ENCODE assay signal across 9 cellular contexts in genomic region chr11:57751676-57752253, GRCh38. TPM values are rescaled to one million over a fixed set of nuclear protein-coding genes. Genes with fewer than 3 reads are reported as not detected.
DNase-seq lines count a peak whose midpoint lies in the region; ATAC-seq and TF ChIP-seq lines count a peak whose summit lies in the region.
"Had no signal": no experiment of that assay in that cellular context is flagged by ENCODE, and none has a peak within 500 bp of the region (broad histone marks: within the 10 kb centered on the region; RNA-seq: fewer than 3 reads in every experiment).

BTBD18 (minus strand) TSS chr11:57751819; CDS start chr11:57751188, 631 bp downstream.

- in situ Hi-C loops in KBM-7 (cut with MboI; ENCODE audit: low pct_unique_long_range_greater_than_20kb, low sequenced_read_pairs), result no loop called here

- no peaks in the 10 kb centered on the region for H3K4me1 ChIP-seq in cardiac muscle cell (ENCODE audit: low read depth)
- H3K4me1 ChIP-seq in spleen, result peaks cover 0 to 9% (median 3%) of the 10 kb centered on the region in 6 donors

- WGBS in spleen, 5 donors, result 60 to 72% (median 68%) methylated on average over 10 of the region's 10 CpGs

- peak; percentile 45 for DNase-seq in GM03348 (ENCODE audit: low spot score)
- DNase-seq in KBM-7, result peak; percentile 35
- peak; percentile 29 for DNase-seq in WERI-Rb-1
- peak; percentile 70 to 76 for DNase-seq in cardiac muscle cell (ENCODE audit: low read depth in 1 of 2, low spot score in 1 of 2)
- no peak for DNase-seq in spleen
- no peak for DNase-seq in NCI-H2081 treated with DMSO at 0.1 percent for 48 hours (lab: John Stamatoyannopoulos, UW)

- H3K4me3 ChIP-seq in WERI-Rb-1 (ENCODE audit: low read depth, low read length) (no peak within 1 kb of the TSS), cardiac muscle cell (no peak within 1 kb of the TSS), spleen (no peak within 1 kb of the TSS)

- peak; percentile 37; the same call in 1 of the 2 replicates for TF ChIP-seq CTCF in WERI-Rb-1 (IDR thresholded peaks at IDR 0.05; ENCODE audit: low read depth, low read length)
- peak; percentile 61 for TF ChIP-seq CTCF in cardiac muscle cell (IDR thresholded peaks at IDR 0.05; ENCODE audit: low read depth, low read length)
- TF ChIP-seq CTCF in spleen (IDR thresholded peaks at IDR 0.05 in 8 of 11, conservative IDR thresholded peaks at IDR 0.05 in 3 of 11), result peak in 10 of 11 experiments; percentile 6 to 69 (median 48)

- intact Hi-C loops in spleen (cut with DNase I; ENCODE audit: low total_unique reads), result no loop called here

- H3K27me3 ChIP-seq in WERI-Rb-1 (ENCODE audit: insufficient read depth, low read depth, severe bottlenecking) (no peaks in the 10 kb centered on the region), cardiac muscle cell (no peaks in the 10 kb centered on the region), spleen (replicated peaks in 1 of 7) (no peaks in the 10 kb centered on the region)

- no peak for ATAC-seq in GM21619 (IDR thresholded peaks at IDR 0.05; ENCODE audit: unreplicated experiment)
- no peak for ATAC-seq in HG03521 (IDR thresholded peaks at IDR 0.05; ENCODE audit: unreplicated experiment)

- peaks cover 3% of the 10 kb centered on the region; the same call in 1 of the 2 replicates for H3K36me3 ChIP-seq in WERI-Rb-1
- H3K36me3 ChIP-seq in cardiac muscle cell, result peaks cover 7% of the 10 kb centered on the region
- peaks cover 0 to 11% (median 0%) of the 10 kb centered on the region in 6 donors for H3K36me3 ChIP-seq in spleen

- TF ChIP-seq POLR2A in spleen (IDR thresholded peaks at IDR 0.05), result no peak

- H3K9me3 ChIP-seq in WERI-Rb-1 (ENCODE audit: severe bottlenecking) (no peaks in the 10 kb centered on the region), cardiac muscle cell (ENCODE audit: low read depth) (no peaks in the 10 kb centered on the region), spleen (no peaks in the 10 kb centered on the region)

- H3K27ac ChIP-seq in WERI-Rb-1, result no peak within 1 kb of the TSS
- peak within 1 kb of the TSS; percentile 42 for H3K27ac ChIP-seq in cardiac muscle cell
- H3K27ac ChIP-seq in spleen, result peak within 1 kb of the TSS in 6 of 8 donors; percentile 27 to 58 (median 46)

RNA-seq across cellular contexts. Expression of gene BTBD18, which starts in this region (rescaled TPM):
- total RNA-seq in cardiac muscle cell, result not detected in 2 replicates
- polyA plus RNA-seq in cardiac muscle cell, result 1.5 and 2.4 TPM in 2 replicates
- not detected for total RNA-seq in spleen
- not detected for polyA plus RNA-seq in spleen
- total RNA-seq: T-helper 2 cell treated with Interferon-gamma antibody and Interleukin-4, amounts not matched to agents 100 ng/mL and 5 ng/mL, for 36 hours had no signal

Comparison
In these comparisons a context has a peak if more than half of its experiments do, and no peak if none do; other contexts are left out.
1. DNase-seq: peak in GM03348 (single experiment), KBM-7 (single experiment), WERI-Rb-1 (single experiment) and cardiac muscle cell (2 of 2); none in spleen (single experiment) and NCI-H2081 treated with DMSO at 0.1 percent for 48 hours (single experiment).
2. Peak in every context shown above with its lines, with median percentiles within 50 percentile points of each other: CTCF ChIP-seq.